ENCODE assay signal across 35 cellular contexts in genomic region chr6:128844598-128844997, GRCh38. TPM values are rescaled to one million over a fixed set of nuclear protein-coding genes. Genes with fewer than 3 reads are reported as not detected.
DNase-seq lines count a peak whose midpoint lies in the region; ATAC-seq, FAIRE-seq and TF ChIP-seq lines count a peak whose summit lies in the region.
"Had no signal": no experiment of that assay in that cellular context is flagged by ENCODE, and none has a peak within 500 bp of the region (broad histone marks: within the 10 kb centered on the region; RNA-seq: fewer than 3 reads in every experiment).

No MANE protein-coding gene starts in this region.

- H3K4me3 ChIP-seq in HepG2 (replicated peaks in 1 of 3; ENCODE audit: insufficient read depth in 1 of 3, low read depth in 2 of 3, low read length in 3 of 3) (no peak overlapping the region), right lobe of liver (no peak overlapping the region), K562 (no peak overlapping the region)
- H3K4me3 ChIP-seq: A549; BLaER1; BLaER1 treated with 17β-estradiol and CSF1 and Interleukin-3, amounts not matched to agents 10 nM and 100 nM had no signal

- H3K27me3 ChIP-seq in HepG2 (ENCODE audit: control insufficient read depth in 1 of 2, insufficient read depth in 2 of 2, low read length in 2 of 2) = no peaks in the 10 kb centered on the region
- no peaks in the 10 kb centered on the region for H3K27me3 ChIP-seq in right lobe of liver
- H3K27me3 ChIP-seq in K562 (ENCODE audit: control insufficient read depth in 2 of 2, insufficient read depth in 2 of 2, low read length in 2 of 2) = no peaks in the 10 kb centered on the region
- H3K27me3 ChIP-seq: BE2C; BLaER1; BLaER1 treated with 17β-estradiol and CSF1 and Interleukin-3, amounts not matched to agents 10 nM and 100 nM had no signal

- H3K9me3 ChIP-seq in HepG2 (ENCODE audit: low read length) (no peaks in the 10 kb centered on the region), right lobe of liver (no peaks in the 10 kb centered on the region), K562 (replicated peaks; ENCODE audit: control insufficient read depth, insufficient read depth, low read depth, low read length) (no peaks in the 10 kb centered on the region)
- H3K9me3 ChIP-seq: A549; BE2C; BLaER1; BLaER1 treated with 17β-estradiol and CSF1 and Interleukin-3, amounts not matched to agents 10 nM and 100 nM; Caco-2 had no signal

- H3K9ac ChIP-seq in HepG2 (ENCODE audit: insufficient read depth, low read depth, low read length) = no peak overlapping the region
- no peak overlapping the region for H3K9ac ChIP-seq in K562 (ENCODE audit: insufficient read depth in 1 of 2, low read depth in 2 of 2, low read length in 2 of 2)
- H3K9ac ChIP-seq: BLaER1; BLaER1 treated with 17β-estradiol and CSF1 and Interleukin-3, amounts not matched to agents 10 nM and 100 nM had no signal

- TF ChIP-seq EP300 in HepG2 (IDR thresholded peaks at IDR 0.05; ENCODE audit: low read depth in 2 of 2, low read length in 2 of 2) = no peak
- TF ChIP-seq EP300 in HepG2 (CRISPR knock-in tag; IDR thresholded peaks at IDR 0.05; ENCODE audit: borderline replicate concordance) = no peak
- TF ChIP-seq EP300 in K562 (IDR thresholded peaks at IDR 0.05; ENCODE audit: low read length) = no peak

- no peak for FAIRE-seq in HepG2 (lab: Jason Lieb, UNC)
- FAIRE-seq in A204.1 (lab: Jason Lieb, UNC) = peak; percentile 77
- no peak for FAIRE-seq in K562 (lab: Jason Lieb, UNC)
- FAIRE-seq: A549, D721Med had no signal

- H4K20me1 ChIP-seq in HepG2 (ENCODE audit: insufficient read depth, low read length) (no peaks in the 10 kb centered on the region), K562 (replicated peaks; ENCODE audit: control insufficient read depth, insufficient read depth, low read length) (no peaks in the 10 kb centered on the region)
- H4K20me1 ChIP-seq: BLaER1; BLaER1 treated with 17β-estradiol and CSF1 and Interleukin-3, amounts not matched to agents 10 nM and 100 nM had no signal

- ATAC-seq in HepG2 (no peak), right lobe of liver (no peak), K562 (no peak)
- ATAC-seq: A549; CD8-positive, alpha-beta T cell had no signal

- intact Hi-C loops in HepG2 (cut with micrococcal nuclease; ENCODE audit: unreplicated experiment) (no loop called here), right lobe of liver (cut with DNase I) (no loop called here), K562 (cut with micrococcal nuclease) (no loop called here)

- DNase-seq in HepG2 (ENCODE audit: low spot score) (no peak), right lobe of liver (no peak), K562 (ENCODE audit: extremely low read depth in 1 of 4, low spot score in 3 of 4) (no peak), DMS114 treated with DMSO at 0.1 percent for 48 hours (lab: John Stamatoyannopoulos, UW; ENCODE audit: unreplicated experiment) (no peak), NCI-H2029 (lab: John Stamatoyannopoulos, UW) (no peak)
- DNase-seq: 8988T; ACHN; AML-193; BE2C; C1 segment of cervical spinal cord; Caco-2; Calu3; CD4-positive, alpha-beta memory T cell; CD4-positive, alpha-beta T cell; CD4-positive, CD25-positive, alpha-beta regulatory T cell; CD8-positive, alpha-beta memory T cell; CD8-positive, alpha-beta T cell; COR-L47; DMS 273 treated with DMSO at 0.1 percent for 48 hours; DMS153; DMS53; DMS79; DMS79 treated with DMSO at 0.1 percent for 48 hours; DND-41; EL had no signal

- H3K36me3 ChIP-seq in HepG2 (replicated peaks in 1 of 2; ENCODE audit: control insufficient read depth in 1 of 2, insufficient read depth in 2 of 2, low read length in 2 of 2) = no peaks in the 10 kb centered on the region
- H3K36me3 ChIP-seq in right lobe of liver = no peaks in the 10 kb centered on the region
- H3K36me3 ChIP-seq in K562 (ENCODE audit: control insufficient read depth, insufficient read depth, low read length) = no peaks in the 10 kb centered on the region
- H3K36me3 ChIP-seq: BE2C; BLaER1; BLaER1 treated with 17β-estradiol and CSF1 and Interleukin-3, amounts not matched to agents 10 nM and 100 nM had no signal

- TF ChIP-seq CTCF in HepG2 (CRISPR knock-in tag; IDR thresholded peaks at IDR 0.05) (no peak), right lobe of liver (IDR thresholded peaks at IDR 0.05) (no peak), K562 (IDR thresholded peaks at IDR 0.05 in 2 of 3, conservative IDR thresholded peaks at IDR 0.05 in 1 of 3; ENCODE audit: insufficient read depth in 2 of 3, low read depth in 1 of 3, low read length in 3 of 3) (no peak)

- CTCF ChIA-PET in HepG2 (lab: Yijun Ruan, JAX; ENCODE audit: low intra/inter-chr PET ratio, low total read pairs) (no interaction called here), K562 (lab: Yijun Ruan, JAX; ENCODE audit: low intra/inter-chr PET ratio) (no interaction called here)

- H3K79me2 ChIP-seq in HepG2 (ENCODE audit: insufficient read depth, low read length) (no peaks in the 10 kb centered on the region), K562 (ENCODE audit: control insufficient read depth, insufficient read depth, low read length) (no peaks in the 10 kb centered on the region)

- no peak overlapping the region for H3K4me2 ChIP-seq in HepG2 (ENCODE audit: low read depth, low read length)
- no peak overlapping the region for H3K4me2 ChIP-seq in K562 (ENCODE audit: insufficient read depth, low read length)
- H3K4me2 ChIP-seq: A549; BLaER1; BLaER1 treated with 17β-estradiol and CSF1 and Interleukin-3, amounts not matched to agents 10 nM and 100 nM had no signal

- H2AFZ ChIP-seq in HepG2 (ENCODE audit: low read length) (no peak overlapping the region), K562 (ENCODE audit: low read depth, low read length) (no peak overlapping the region)

- BruUV-seq in HepG2 (replicated peaks; lab: Mats Ljungman, UMichigan) (no TSS peak), K562 (replicated peaks; lab: Mats Ljungman, UMichigan) (no TSS peak)

- H3K27ac ChIP-seq in HepG2 (ENCODE audit: extremely low read length, insufficient read depth, low read length) (no peak overlapping the region), right lobe of liver (no peak overlapping the region), K562 (ENCODE audit: extremely low read depth, low read depth, low read length) (no peak overlapping the region)
- H3K27ac ChIP-seq: 22Rv1; A549; BLaER1; BLaER1 treated with 17β-estradiol and CSF1 and Interleukin-3, amounts not matched to agents 10 nM and 100 nM; C4-2B had no signal

- in situ Hi-C loops in HepG2 (cut with HindIII; ENCODE audit: extremely low pct_ligation_motif_present, low pct_unique_long_range_greater_than_20kb) = no loop called here
- in situ Hi-C loops in K562 (cut with MboI) = no loop called here

- no peaks in the 10 kb centered on the region for H3K9me1 ChIP-seq in K562 (ENCODE audit: control insufficient read depth, insufficient read depth, low read length)

- POLR2A ChIA-PET in HepG2 (lab: Yijun Ruan, JAX) (no interaction called here), K562 (lab: Yijun Ruan, JAX) (no interaction called here)

- no peak for TF ChIP-seq POLR2A in HepG2 (IDR thresholded peaks at IDR 0.05; ENCODE audit: insufficient read depth in 1 of 2, low read depth in 2 of 2, low read length in 2 of 2)
- no peak for TF ChIP-seq POLR2A in right lobe of liver (IDR thresholded peaks at IDR 0.05)
- TF ChIP-seq POLR2A in K562 (conservative IDR thresholded peaks at IDR 0.05) = no peak

- TF ChIP-seq RAD21 in HepG2 (CRISPR knock-in tag; IDR thresholded peaks at IDR 0.05) (no peak), K562 (CRISPR knock-in tag; conservative IDR thresholded peaks at IDR 0.05 in 1 of 2, IDR thresholded peaks at IDR 0.05 in 1 of 2) (no peak)

- H3K4me1 ChIP-seq in HepG2 (ENCODE audit: insufficient read depth, low read length) (no peaks in the 10 kb centered on the region), right lobe of liver (no peaks in the 10 kb centered on the region), K562 (replicated peaks in 1 of 2; ENCODE audit: control insufficient read depth in 2 of 2, insufficient read depth in 2 of 2, low read length in 2 of 2) (no peaks in the 10 kb centered on the region)
- H3K4me1 ChIP-seq: A549; BE2C; BLaER1; BLaER1 treated with 17β-estradiol and CSF1 and Interleukin-3, amounts not matched to agents 10 nM and 100 nM; Caco-2 had no signal

- WGBS in HepG2 (ENCODE audit: low lambda C conversion rate) = 28% methylated on average over 2 of the region's 2 CpGs
- 34% methylated on average over 2 of the region's 2 CpGs for WGBS in right lobe of liver (ENCODE audit: insufficient coverage, low coverage, low lambda C conversion rate, missing lambda C conversion rate)
- 0% methylated on average over 2 of the region's 2 CpGs for WGBS in K562 (ENCODE audit: insufficient coverage, low coverage, missing lambda C conversion rate)

RNA-seq across cellular contexts. Expression of gene LAMA2, which starts 38.3 kb away (rescaled TPM):
- total RNA-seq in HepG2 (2016; rRNA removed; fragmentation: Illumina TruSeq; extraction: Trizol) = 0.11 and 0.91 TPM in 2 replicates
- not detected in 2 replicates for total RNA-seq in HepG2 (2016; cell fraction: cytosol; rRNA removed; fragmentation: Illumina TruSeq; extraction: Trizol; ENCODE audit: low read depth)
- 0.11 and 0.18 TPM in 2 replicates for total RNA-seq in HepG2 (2016; cell fraction: insoluble cytoplasmic fraction; rRNA removed; fragmentation: Illumina TruSeq; extraction: Trizol)
- 0.03 and 0.96 TPM in 2 replicates for total RNA-seq in HepG2 (2016; cell fraction: membrane; rRNA removed; fragmentation: Illumina TruSeq; extraction: Trizol)
- not detected in 2 replicates for total RNA-seq in HepG2 (2016; cell fraction: nucleus; rRNA removed; fragmentation: Illumina TruSeq; extraction: Trizol)
- 0.28 and 0.52 TPM in 2 replicates for polyA plus RNA-seq in HepG2 (2011; rRNA removed)
- polyA plus RNA-seq in HepG2 (2011; cell fraction: cytosol; rRNA removed) = 0.17 and 0.50 TPM in 2 replicates
- not detected in 2 replicates for polyA plus RNA-seq in HepG2 (2011; cell fraction: nucleus; rRNA removed)
- not detected in 2 replicates for polyA plus RNA-seq in HepG2 (2012)
- not detected in 2 replicates for polyA plus RNA-seq in HepG2 (2016; cell fraction: cytosol; fragmentation: Illumina TruSeq; extraction: Trizol; ENCODE audit: low read depth)
- polyA plus RNA-seq in HepG2 (2016; cell fraction: insoluble cytoplasmic fraction; fragmentation: Illumina TruSeq; extraction: Trizol; ENCODE audit: low read depth) = 0.22 and 0.36 TPM in 2 replicates
- polyA plus RNA-seq in HepG2 (2016; cell fraction: membrane; fragmentation: Illumina TruSeq; extraction: Trizol; ENCODE audit: low read depth) = 0.12 TPM in 1 of 2 replicates, not detected in the other
- polyA plus RNA-seq in HepG2 (2016; cell fraction: nucleus; fragmentation: Illumina TruSeq; extraction: Trizol; ENCODE audit: insufficient read depth, low read depth) = not detected in 2 replicates
- 0.14 TPM in 1 of 2 replicates, not detected in the other for polyA minus RNA-seq in HepG2 (2011; rRNA and poly(A)+ RNA removed; ENCODE audit: low replicate concordance)
- polyA minus RNA-seq in HepG2 (2011; cell fraction: cytosol; rRNA and poly(A)+ RNA removed) = not detected in 2 replicates
- polyA minus RNA-seq in HepG2 (2011; cell fraction: nucleus; rRNA and poly(A)+ RNA removed) = not detected in 2 replicates
- 10 to 100 TPM in 1 of 6 experiments, 1 to 10 TPM in 5; 2.9 to 12.1 (median 6.2) TPM for total RNA-seq in right lobe of liver
- total RNA-seq in K562 (2011; cell fraction: chromatin; rRNA removed; ENCODE audit: low replicate concordance) = not detected in 2 replicates
- total RNA-seq in K562 (2011; cell fraction: nucleolus; rRNA removed) = not detected in 2 replicates
- not detected in 2 replicates for total RNA-seq in K562 (2011; cell fraction: nucleoplasm; rRNA removed)
- 0.16 and 0.36 TPM in 2 replicates for total RNA-seq in K562 (2014; rRNA removed)
- total RNA-seq in K562 (2014; rRNA removed; fragmentation: Illumina TruSeq; extraction: Trizol) = 0.29 and 0.44 TPM in 2 replicates
- total RNA-seq in K562 (2015; rRNA removed; fragmentation: Illumina TruSeq; extraction: Trizol) = 0.04 and 0.51 TPM in 2 replicates
- 0.47 and 0.91 TPM in 2 replicates for total RNA-seq in K562 (2021)
- polyA plus RNA-seq in K562 (2011; rRNA removed) = 0.22 and 0.25 TPM in 2 replicates
- polyA plus RNA-seq in K562 (2011; cell fraction: cytosol; rRNA removed) = 0.13 and 0.28 TPM in 2 replicates
- polyA plus RNA-seq in K562 (2011; cell fraction: nucleus; rRNA removed) = not detected in 2 replicates
- 0.74 and 0.75 TPM in 2 replicates for polyA plus RNA-seq in K562 (2012)
- polyA plus RNA-seq in K562 (2014; fragmentation: Illumina TruSeq; extraction: Trizol) = 0.69 and 1.5 TPM in 2 replicates
- polyA plus RNA-seq in K562 (2014; fragmentation: Nextera tagmentation; extraction: Ambion mirVana) = under 1 TPM; 0.11 to 0.32 TPM
- polyA plus RNA-seq in K562 (2014; rRNA removed) = 0.01 and 0.04 TPM in 2 replicates
- 0.04 TPM in 1 of 2 replicates, not detected in the other for polyA minus RNA-seq in K562 (2011; rRNA and poly(A)+ RNA removed)
- not detected in 2 replicates for polyA minus RNA-seq in K562 (2011; cell fraction: cytosol; rRNA and poly(A)+ RNA removed)
- not detected in 2 replicates for polyA minus RNA-seq in K562 (2011; cell fraction: nucleus; rRNA and poly(A)+ RNA removed)
- total RNA-seq: B cell, G401 had no signal
- polyA plus RNA-seq: CD14-positive monocyte had no signal

Comparison
In these comparisons a context has a peak if more than half of its experiments do, and no peak if none do; other contexts are left out.
1. Of the 241 proteins assayed by ChIP-seq in both HepG2 and K562: peak only in HepG2: MAFF and MAFK; only in K562: none; in both: none; in neither: 239.